Comparison of ENCODE assay signal across 29 cellular contexts in genomic region chr11:124935548-124936514, GRCh38. TPM values are rescaled to one million over a fixed set of nuclear protein-coding genes. Genes with fewer than 3 reads are reported as not detected.
DNase-seq lines count a peak whose midpoint lies in the region; ATAC-seq and TF ChIP-seq lines count a peak whose summit lies in the region.
"Had no signal": no experiment of that assay in that cellular context is flagged by ENCODE, and none has a peak within 500 bp of the region (broad histone marks: within the 10 kb centered on the region; RNA-seq: fewer than 3 reads in every experiment).

Gene HEPACAM (minus strand): TSS chr11:124936047. CDS start chr11:124936006, 41 bp downstream.

- H3K27ac ChIP-seq in ACC112 (ENCODE audit: low read depth, low read length) (peak within 1 kb of the TSS; percentile 52), brain microvascular endothelial cell (peak within 1 kb of the TSS; percentile 68), layer of hippocampus (ENCODE audit: low read depth, low read length) (peak within 1 kb of the TSS; percentile 99)
- H3K27ac ChIP-seq: body of pancreas, C4-2B, foreskin keratinocyte, PC-9 had no signal

- ATAC-seq in GM21529 (IDR thresholded peaks at IDR 0.05; ENCODE audit: unreplicated experiment) (no peak), HG03378 (IDR thresholded peaks at IDR 0.05; ENCODE audit: unreplicated experiment) (no peak)
- ATAC-seq: body of pancreas, left ventricle myocardium superior had no signal

- H3K27me3 ChIP-seq in ACC112 (ENCODE audit: insufficient read depth, low read length) (no peaks in the 10 kb centered on the region), brain microvascular endothelial cell (replicated peaks) (no peaks in the 10 kb centered on the region), layer of hippocampus (ENCODE audit: control insufficient read depth, insufficient read depth, low read length) (no peaks in the 10 kb centered on the region)
- H3K27me3 ChIP-seq: body of pancreas, foreskin keratinocyte had no signal

- no peaks in the 10 kb centered on the region for H3K79me2 ChIP-seq in ACC112 (ENCODE audit: control insufficient read depth, insufficient read depth, low read length, unreplicated experiment)

- no peak for TF ChIP-seq CTCF in brain microvascular endothelial cell (IDR thresholded peaks at IDR 0.05; ENCODE audit: low read depth, low read length, missing control alignments)

- peaks cover 17% of the 10 kb centered on the region for H3K4me1 ChIP-seq in ACC112 (ENCODE audit: control insufficient read depth, insufficient read depth, low read length, unreplicated experiment)
- H3K4me1 ChIP-seq: body of pancreas, foreskin keratinocyte had no signal

- H3K4me3 ChIP-seq in ACC112 (ENCODE audit: low read depth, low read length) (peak within 1 kb of the TSS; percentile 40; the same call in 1 of the 2 replicates), brain microvascular endothelial cell (ENCODE audit: low read depth, low read length) (no peak within 1 kb of the TSS)
- H3K4me3 ChIP-seq: body of pancreas, K562, PC-9 had no signal

- H2AFZ ChIP-seq in ACC112 (ENCODE audit: low read length, unreplicated experiment): peak within 1 kb of the TSS; percentile 67

- in situ Hi-C loops in brain microvascular endothelial cell (cut with HindIII; ENCODE audit: low pct_ligation_motif_present, low sequenced_read_pairs): no loop called here

- H3K36me3 ChIP-seq in ACC112 (ENCODE audit: insufficient read depth, low read length) (no peaks in the 10 kb centered on the region), brain microvascular endothelial cell (replicated peaks) (no peaks in the 10 kb centered on the region)

- DNase-seq in brain microvascular endothelial cell (no peak), occipital lobe (lab: John Stamatoyannopoulos, UW) (no peak), SW 1271 (lab: John Stamatoyannopoulos, UW) (no peak), iPS-NIHi7 (ENCODE audit: extremely low spot score) (no peak)
- DNase-seq: activated CD4-positive, alpha-beta memory T cell treated with anti-CD3 and anti-CD28 coated beads, Interleukin-2, amount 10 ng/mL, durations not matched to agents 7 days and 5 days; activated naive CD4-positive, alpha-beta T cell treated with anti-CD3 and anti-CD28 coated beads, Interleukin-2, amount 50 U/mL, for 16 hours; activated T-cell treated with anti-CD3 and anti-CD28 coated beads, Interleukin-2, amount 50 U/mL, for 1 hour; body of pancreas; DMS 273 treated with DMSO at 0.1 percent for 48 hours; GDM1; H9; left ventricle myocardium superior; NCI-H187; NCI-H82; PC-9; small intestine; stimulated activated CD4-positive, alpha-beta T cell treated with anti-CD3 and anti-CD28 coated beads, Interleukin-2, amount 100 ng/mL, for 48 hours had no signal

RNA-seq across cellular contexts. Expression of gene HEPACAM, which starts in this region (rescaled TPM):
- 12.6 TPM for total RNA-seq in occipital lobe
- total RNA-seq: A172; activated CD4-positive, alpha-beta memory T cell treated with anti-CD3 and anti-CD28 coated beads, Interleukin-2, amount 10 ng/mL, durations not matched to agents 7 days and 5 days; foreskin keratinocyte; H9; K562; PC-9; SK-MEL-5; T-helper 2 cell treated with Interferon-gamma antibody and Interleukin-4, amounts not matched to agents 100 ng/mL and 5 ng/mL, for 36 hours; urinary bladder; WTC11 had no signal
